19 cellular contexts compared by ENCODE assay signal in genomic region chr7:96244244-96244991, GRCh38.
DNase-seq lines count a peak whose midpoint lies in the region; ATAC-seq and TF ChIP-seq lines count a peak whose summit lies in the region.
"Had no signal": no experiment of that assay in that cellular context is flagged by ENCODE, and none has a peak within 500 bp of the region (broad histone marks: within the 10 kb centered on the region; RNA-seq: fewer than 3 reads in every experiment).

No MANE protein-coding gene starts in this region.

- no peak overlapping the region for H3K4me3 Mint-ChIP-seq in brain
- H3K4me3 Mint-ChIP-seq in activated T-helper 1 cell treated with anti-CD3 and anti-CD28 coated beads, Interleukin-12 subunit alpha, Interleukin-12 subunit beta, Interleukin-2, Interleukin-4 antibody, amounts not matched to agents 30 ng/mL and 10 ng/mL and 1 ng/mL, durations not matched to agents 14 hours and 24 hours and 36 hours = no peak overlapping the region
- H3K4me3 Mint-ChIP-seq: CD4-positive, CD25-positive, alpha-beta regulatory T cell; IgD-negative memory B cell had no signal

- H3K4me3 ChIP-seq in LNCaP clone FGC (ENCODE audit: low read depth, low read length) = no peak overlapping the region

- TF ChIP-seq CTCF in LNCaP clone FGC (IDR thresholded peaks at IDR 0.05; ENCODE audit: control insufficient read depth, extremely low read depth, insufficient read depth) (no peak), brain (conservative IDR thresholded peaks at IDR 0.05) (no peak)

- H3K27me3 Mint-ChIP-seq in brain = peaks cover 4% of the 10 kb centered on the region
- H3K27me3 Mint-ChIP-seq in activated T-helper 1 cell treated with anti-CD3 and anti-CD28 coated beads, Interleukin-12 subunit alpha, Interleukin-12 subunit beta, Interleukin-2, Interleukin-4 antibody, amounts not matched to agents 30 ng/mL and 10 ng/mL and 1 ng/mL, durations not matched to agents 14 hours and 24 hours and 36 hours (ENCODE audit: insufficient read depth) = no peaks in the 10 kb centered on the region
- H3K27me3 Mint-ChIP-seq: CD4-positive, CD25-positive, alpha-beta regulatory T cell; IgD-negative memory B cell had no signal

- H3K9me3 Mint-ChIP-seq in brain = peaks cover 0 to 27% (median 5%) of the 10 kb centered on the region in 5 experiments
- H3K9me3 Mint-ChIP-seq in activated T-helper 1 cell treated with anti-CD3 and anti-CD28 coated beads, Interleukin-12 subunit alpha, Interleukin-12 subunit beta, Interleukin-2, Interleukin-4 antibody, amounts not matched to agents 30 ng/mL and 10 ng/mL and 1 ng/mL, durations not matched to agents 14 hours and 24 hours and 36 hours = no peaks in the 10 kb centered on the region
- H3K9me3 Mint-ChIP-seq: CD8-positive, alpha-beta memory T cell; IgD-negative memory B cell had no signal

- H3K36me3 Mint-ChIP-seq in brain = peaks cover 8% of the 10 kb centered on the region
- H3K36me3 Mint-ChIP-seq in activated T-helper 1 cell treated with anti-CD3 and anti-CD28 coated beads, Interleukin-12 subunit alpha, Interleukin-12 subunit beta, Interleukin-2, Interleukin-4 antibody, amounts not matched to agents 30 ng/mL and 10 ng/mL and 1 ng/mL, durations not matched to agents 14 hours and 24 hours and 36 hours (ENCODE audit: low read depth) = peaks cover 4% of the 10 kb centered on the region

- H3K27ac Mint-ChIP-seq in brain = peak overlapping the region in 4 of 5 experiments; percentile 69 to 93 (median 81)
- H3K27ac Mint-ChIP-seq in activated T-helper 1 cell treated with anti-CD3 and anti-CD28 coated beads, Interleukin-12 subunit alpha, Interleukin-12 subunit beta, Interleukin-2, Interleukin-4 antibody, amounts not matched to agents 30 ng/mL and 10 ng/mL and 1 ng/mL, durations not matched to agents 14 hours and 24 hours and 36 hours = no peak overlapping the region
- H3K27ac Mint-ChIP-seq: CD8-positive, alpha-beta memory T cell; IgD-negative memory B cell had no signal

- peak; percentile 92 for DNase-seq in LNCaP clone FGC (ENCODE audit: low read depth)
- DNase-seq in NCI-H2081 (lab: John Stamatoyannopoulos, UW) = peak; percentile 61 to 90
- peak; percentile 68 for DNase-seq in NCI-H69 (lab: John Stamatoyannopoulos, UW)
- DNase-seq in activated T-helper 1 cell treated with anti-CD3 and anti-CD28 coated beads, Interleukin-12 subunit alpha, Interleukin-12 subunit beta, Interleukin-2, Interleukin-4 antibody, amounts not matched to agents 30 ng/mL and 10 ng/mL and 1 ng/mL, durations not matched to agents 14 hours and 24 hours and 36 hours (ENCODE audit: low spot score) = no peak
- no peak for DNase-seq in EL
- DNase-seq in activated naive CD4-positive, alpha-beta T cell (lab: John Stamatoyannopoulos, UW) = no peak
- DNase-seq: ACHN; BE2C; C1 segment of cervical spinal cord; CD4-positive, CD25-positive, alpha-beta regulatory T cell; CD8-positive, alpha-beta memory T cell; COR-L47; GDM1; GOT3; H7; KG1 had no signal

- intact Hi-C loops in activated T-helper 1 cell treated with anti-CD3 and anti-CD28 coated beads, Interleukin-12 subunit alpha, Interleukin-12 subunit beta, Interleukin-2, Interleukin-4 antibody, amounts not matched to agents 30 ng/mL and 10 ng/mL and 1 ng/mL, durations not matched to agents 14 hours and 24 hours and 36 hours (cut with micrococcal nuclease) = no loop called here

- ATAC-seq in GM21529 (IDR thresholded peaks at IDR 0.05; ENCODE audit: unreplicated experiment) = no peak

- peaks cover 68% of the 10 kb centered on the region for H3K4me1 Mint-ChIP-seq in brain
- peaks cover 7% of the 10 kb centered on the region for H3K4me1 Mint-ChIP-seq in activated T-helper 1 cell treated with anti-CD3 and anti-CD28 coated beads, Interleukin-12 subunit alpha, Interleukin-12 subunit beta, Interleukin-2, Interleukin-4 antibody, amounts not matched to agents 30 ng/mL and 10 ng/mL and 1 ng/mL, durations not matched to agents 14 hours and 24 hours and 36 hours (ENCODE audit: low read depth)

Comparison
In these comparisons a context has a peak if more than half of its experiments do, and no peak if none do; other contexts are left out.
1. DNase-seq: peak in LNCaP clone FGC (single experiment), NCI-H2081 (2 of 2) and NCI-H69 (single experiment); none in activated T-helper 1 cell treated with anti-CD3 and anti-CD28 coated beads, Interleukin-12 subunit alpha, Interleukin-12 subunit beta, Interleukin-2, Interleukin-4 antibody, amounts not matched to agents 30 ng/mL and 10 ng/mL and 1 ng/mL, durations not matched to agents 14 hours and 24 hours and 36 hours (single experiment), EL (single experiment) and activated naive CD4-positive, alpha-beta T cell (0 of 4).